In the genomic region with DNA sequence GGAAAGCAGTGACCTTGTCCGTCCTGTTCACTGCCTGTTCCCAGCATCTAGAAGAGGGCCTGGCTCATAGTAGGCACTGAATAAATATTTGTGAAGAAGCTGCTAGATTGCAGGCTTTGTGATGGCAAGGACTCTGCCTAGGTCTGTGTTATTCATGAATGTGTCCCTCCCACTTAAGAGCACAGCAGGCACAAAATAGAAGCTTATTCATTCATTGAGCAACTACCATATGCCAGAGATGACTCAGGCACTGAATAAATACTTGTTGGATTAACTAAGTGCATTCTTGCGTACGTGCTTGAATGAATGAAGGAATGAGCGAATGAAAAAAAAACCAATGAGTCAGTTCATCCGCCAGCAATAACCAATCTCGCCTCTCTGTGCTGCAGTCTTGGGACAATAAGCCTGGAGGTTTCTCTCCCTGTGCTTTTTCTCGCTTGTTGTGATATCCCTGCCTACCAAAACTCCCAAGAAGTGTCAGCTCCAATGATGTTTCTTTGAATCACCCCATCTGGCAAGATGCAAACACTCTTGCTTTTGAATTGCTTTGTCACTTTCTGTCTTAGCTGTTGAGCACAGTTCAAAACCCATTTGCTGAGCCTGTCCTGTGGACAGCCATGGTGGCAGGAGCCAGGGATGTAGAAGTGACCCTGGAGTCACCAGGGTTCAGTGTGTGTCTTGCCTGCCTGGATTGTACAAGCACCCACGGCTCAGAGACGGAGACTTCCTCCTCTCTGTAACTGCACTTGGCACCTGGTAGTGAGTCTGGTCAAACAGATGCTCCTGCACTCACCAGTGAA, we compare ENCODE assay signal across 12 cellular contexts.
A peak's percentile ranks its signal among the peaks of the same experiment; 100 is the strongest.
DNase-seq lines count a peak whose midpoint lies in the region; ATAC-seq, FAIRE-seq and TF ChIP-seq lines count a peak whose summit lies in the region.
"Had no signal": no experiment of that assay in that cellular context is flagged by ENCODE, and none has a peak within 500 bp of the region (broad histone marks: within the 10 kb centered on the region; RNA-seq: fewer than 3 reads in every experiment).

No MANE protein-coding gene starts in this region.

- H3K9me3 ChIP-seq in right atrium auricular region (no peaks in the 10 kb centered on the region), left ventricle myocardium inferior (replicated peaks) (no peaks in the 10 kb centered on the region)

- no peak for TF ChIP-seq CTCF in right atrium auricular region (IDR thresholded peaks at IDR 0.05)
- no peak for TF ChIP-seq CTCF in left ventricle myocardium inferior (IDR thresholded peaks at IDR 0.05; ENCODE audit: borderline replicate concordance)
- no peak for TF ChIP-seq CTCF in RWPE1 (conservative IDR thresholded peaks at IDR 0.05; ENCODE audit: low read depth)

- ATAC-seq in GM19397 (IDR thresholded peaks at IDR 0.05; ENCODE audit: unreplicated experiment) (no peak), GM21576 (IDR thresholded peaks at IDR 0.05; ENCODE audit: unreplicated experiment) (no peak)
- ATAC-seq: CD8-positive, alpha-beta T cell; T-helper 17 cell had no signal

- POLR2A ChIA-PET in RWPE1 (lab: Yijun Ruan, JAX; ENCODE audit: low non-redundant PET) = no interaction called here

- DNase-seq in right atrium auricular region (ENCODE audit: low spot score) = peak; percentile 59
- DNase-seq in left ventricle myocardium inferior = no peak
- peak; percentile 80 for DNase-seq in RWPE1 (ENCODE audit: low spot score)
- DNase-seq in hepatic stellate cell (ENCODE audit: low spot score) = peak; percentile 32
- no peak for DNase-seq in frontal cortex (ENCODE audit: low spot score in 2 of 2)
- DNase-seq in midbrain (lab: John Stamatoyannopoulos, UW) = no peak
- DNase-seq: CD8-positive, alpha-beta T cell; occipital lobe; T-helper 17 cell had no signal

- intact Hi-C loops in left ventricle myocardium inferior (cut with micrococcal nuclease) = no loop called here

- no peaks in the 10 kb centered on the region for H3K4me1 ChIP-seq in right atrium auricular region
- H3K4me1 ChIP-seq in left ventricle myocardium inferior = no peaks in the 10 kb centered on the region

- H3K27ac ChIP-seq in right atrium auricular region (no peak overlapping the region), left ventricle myocardium inferior (replicated peaks) (no peak overlapping the region), RWPE1 (peak overlapping the region; percentile 77)

- H3K27me3 ChIP-seq in right atrium auricular region (no peaks in the 10 kb centered on the region), left ventricle myocardium inferior (ENCODE audit: low read depth) (peaks cover 79% of the 10 kb centered on the region)

- H3K4me3 ChIP-seq in right atrium auricular region = no peak overlapping the region
- no peak overlapping the region for H3K4me3 ChIP-seq in left ventricle myocardium inferior

- H3K36me3 ChIP-seq in right atrium auricular region (no peaks in the 10 kb centered on the region), left ventricle myocardium inferior (no peaks in the 10 kb centered on the region)

- no peak for FAIRE-seq in frontal cortex (lab: Jason Lieb, UNC)
- FAIRE-seq: colon had no signal

- CTCF ChIA-PET in RWPE1 (lab: Yijun Ruan, JAX) = interaction anchor here (0.7 kb wide), 1 partner anchor 28 kb away, joined by 4 read pairs; no protein-coding TSS in a partner anchor

Comparison
In these comparisons a context has a peak if more than half of its experiments do, and no peak if none do; other contexts are left out.
1. DNase-seq: peak in right atrium auricular region (single experiment), RWPE1 (single experiment) and hepatic stellate cell (single experiment); none in left ventricle myocardium inferior (single experiment), frontal cortex (0 of 2) and midbrain (single experiment).